In the genomic region with DNA sequence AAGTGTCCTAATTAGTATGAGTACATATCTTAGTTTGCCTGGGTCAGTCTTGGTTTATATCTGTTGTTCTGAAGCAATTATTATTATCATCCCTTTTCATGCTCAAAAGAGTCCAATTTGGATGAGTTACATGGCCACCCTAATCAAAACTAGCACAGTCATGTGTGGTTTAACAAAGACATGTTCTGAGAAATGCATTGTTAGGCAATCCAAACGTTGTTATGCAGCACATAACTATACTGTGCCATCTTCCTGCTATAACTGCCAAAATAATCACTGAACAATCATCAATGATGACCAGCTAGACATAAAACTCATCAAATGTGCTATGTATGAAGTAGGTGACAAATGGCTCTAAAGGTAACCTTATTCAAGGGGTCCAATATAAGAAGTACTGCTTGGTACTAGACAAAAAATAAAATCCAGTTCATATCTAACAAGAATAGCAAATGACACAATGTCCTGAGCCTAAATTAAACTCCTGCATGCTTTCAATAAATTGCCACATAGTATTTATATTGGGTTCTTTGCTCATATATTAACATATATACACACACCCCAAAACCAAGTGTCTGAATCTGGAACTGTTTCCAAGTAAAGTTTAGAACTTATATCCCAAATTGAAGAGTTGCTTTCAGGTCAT, we compare ENCODE assay signal across 15 cellular contexts. TPM values are rescaled to one million over a fixed set of nuclear protein-coding genes. Genes with fewer than 3 reads are reported as not detected.
DNase-seq lines count a peak whose midpoint lies in the region; ATAC-seq, FAIRE-seq and TF ChIP-seq lines count a peak whose summit lies in the region.
"Had no signal": no experiment of that assay in that cellular context is flagged by ENCODE, and none has a peak within 500 bp of the region (broad histone marks: within the 10 kb centered on the region; RNA-seq: fewer than 3 reads in every experiment).

No MANE protein-coding gene starts in this region.

- TF ChIP-seq POLR2A in IMR-90 (IDR thresholded peaks at IDR 0.05; ENCODE audit: low read depth, low read length): no peak

- H3K56ac ChIP-seq in IMR-90 (ENCODE audit: extremely low read depth, insufficient read depth, low read length): no peak overlapping the region

- H3K4me2 ChIP-seq in IMR-90 (ENCODE audit: low read depth, low read length): peak overlapping the region; percentile 33; the same call in 1 of the 2 replicates

- in situ Hi-C loops in IMR-90 (cut with MboI; ENCODE audit: low sequenced_read_pairs): no loop called here

- H2AK5ac ChIP-seq in IMR-90 (ENCODE audit: low read depth, low read length): no peak overlapping the region

- no CpG with 5 or more reads among the region's 1 CpG for WGBS in IMR-90 (ENCODE audit: extremely low coverage in 2 of 2, insufficient read length in 1 of 2), 2 experiments

- H3K9ac ChIP-seq in IMR-90 (ENCODE audit: low read depth, low read length): no peak overlapping the region; the same call in 1 of the 2 replicates

- no peak for TF ChIP-seq CTCF in IMR-90 (conservative IDR thresholded peaks at IDR 0.05; ENCODE audit: low read depth, low read length)
- no peak for TF ChIP-seq CTCF in bronchial epithelial cell (IDR thresholded peaks at IDR 0.05; ENCODE audit: insufficient read depth, low read length, severe bottlenecking)
- TF ChIP-seq CTCF in osteocyte (IDR thresholded peaks at IDR 0.05): no peak

- dilution Hi-C loops in IMR-90 (cut with HindIII; ENCODE audit: low sequenced_read_pairs, unreplicated experiment): no loop called here

- H3K36me3 Mint-ChIP-seq in CD8-positive, alpha-beta memory T cell: peaks cover 0 to 47% (median 9%) of the 10 kb centered on the region in 3 donors
- H3K36me3 Mint-ChIP-seq in naive thymus-derived CD8-positive, alpha-beta T cell: peaks cover 0 to 45% (median 14%) of the 10 kb centered on the region in 3 donors
- peaks cover 10% of the 10 kb centered on the region for H3K36me3 Mint-ChIP-seq in osteocyte (ENCODE audit: unreplicated experiment)

- H3K4me3 Mint-ChIP-seq in CD8-positive, alpha-beta memory T cell: peak overlapping the region in 4 of 7 donors; percentile 1 to 29 (median 12)
- peak overlapping the region in 5 of 10 donors; percentile 13 to 31 (median 19) for H3K4me3 Mint-ChIP-seq in naive thymus-derived CD8-positive, alpha-beta T cell
- H3K4me3 Mint-ChIP-seq in osteocyte (ENCODE audit: unreplicated experiment): no peak overlapping the region

- peaks cover 59 to 82% (median 79%) of the 10 kb centered on the region in 3 donors for H3K4me1 Mint-ChIP-seq in CD8-positive, alpha-beta memory T cell
- peaks cover 28 to 65% (median 59%) of the 10 kb centered on the region in 4 donors for H3K4me1 Mint-ChIP-seq in naive thymus-derived CD8-positive, alpha-beta T cell
- H3K4me1 Mint-ChIP-seq in osteocyte (ENCODE audit: unreplicated experiment): peaks cover 14% of the 10 kb centered on the region

- no peak overlapping the region for H2AK9ac ChIP-seq in IMR-90 (replicated peaks; ENCODE audit: low read depth, low read length, poor library complexity)

- H4K20me1 ChIP-seq in IMR-90 (ENCODE audit: insufficient read depth, low read length): peaks cover 11% of the 10 kb centered on the region

- TF ChIP-seq RAD21 in IMR-90 (IDR thresholded peaks at IDR 0.05; ENCODE audit: low read length): no peak

- peaks cover 21% of the 10 kb centered on the region for H3K36me3 ChIP-seq in CD8-positive, alpha-beta memory T cell (ENCODE audit: insufficient read depth, low read length)
- H3K36me3 ChIP-seq in IMR-90 (ENCODE audit: control insufficient read depth, insufficient read depth, low read length) (no peaks in the 10 kb centered on the region; the same call in 1 of the 2 replicates), bronchial epithelial cell (ENCODE audit: control insufficient read depth, insufficient read depth, low read length) (peaks cover 6% of the 10 kb centered on the region)
- peaks cover 25% of the 10 kb centered on the region for H3K36me3 ChIP-seq in effector memory CD4-positive, alpha-beta T cell (ENCODE audit: control insufficient read depth, insufficient read depth, low read length)

- H4K91ac ChIP-seq in IMR-90 (ENCODE audit: insufficient read depth, low read depth, low read length): no peak overlapping the region

- no peak overlapping the region for H2AFZ ChIP-seq in IMR-90 (replicated peaks; ENCODE audit: low read length, poor library complexity)

- H3K4me1 ChIP-seq in CD8-positive, alpha-beta memory T cell (ENCODE audit: insufficient read depth, low read length): peaks cover 36% of the 10 kb centered on the region
- H3K4me1 ChIP-seq in IMR-90 (ENCODE audit: control insufficient read depth, insufficient read depth, low read length): peaks cover 6% of the 10 kb centered on the region
- H3K4me1 ChIP-seq in effector memory CD4-positive, alpha-beta T cell (ENCODE audit: control insufficient read depth, insufficient read depth, low read length, poor library complexity, severe bottlenecking): peaks cover 8% of the 10 kb centered on the region

- no peak overlapping the region for H2BK5ac ChIP-seq in IMR-90 (ENCODE audit: low read depth, low read length, poor library complexity, severe bottlenecking)

- BruUV-seq in IMR-90 (replicated peaks; lab: Mats Ljungman, UMichigan): no TSS peak

- H3K27ac Mint-ChIP-seq in CD8-positive, alpha-beta memory T cell: peak overlapping the region in 4 of 8 donors; percentile 14 to 70 (median 44)
- peak overlapping the region in 8 of 10 donors; percentile 32 to 76 (median 52) for H3K27ac Mint-ChIP-seq in naive thymus-derived CD8-positive, alpha-beta T cell
- H3K27ac Mint-ChIP-seq in osteocyte (ENCODE audit: unreplicated experiment): no peak overlapping the region

- H3K9me3 ChIP-seq in CD8-positive, alpha-beta memory T cell (ENCODE audit: low read length): no peaks in the 10 kb centered on the region
- no peaks in the 10 kb centered on the region for H3K9me3 ChIP-seq in IMR-90 (ENCODE audit: control insufficient read depth, insufficient read depth, low read length)
- no peaks in the 10 kb centered on the region for H3K9me3 ChIP-seq in effector memory CD4-positive, alpha-beta T cell (ENCODE audit: control insufficient read depth, low read length)

- no peak overlapping the region for H3K27ac ChIP-seq in CD8-positive, alpha-beta memory T cell (ENCODE audit: low read depth, low read length)
- H3K27ac ChIP-seq in IMR-90 (ENCODE audit: insufficient read depth, low read length): no peak overlapping the region
- H3K27ac ChIP-seq in effector memory CD4-positive, alpha-beta T cell (ENCODE audit: insufficient read depth, low read length, poor library complexity, severe bottlenecking): no peak overlapping the region
- H3K27ac ChIP-seq in caudate nucleus (ENCODE audit: low read depth, low read length): no peak overlapping the region
- H3K27ac ChIP-seq: epithelial cell of prostate had no signal

- no peak overlapping the region for H3K4ac ChIP-seq in IMR-90 (ENCODE audit: low read depth, low read length)

- H3K23ac ChIP-seq in IMR-90 (ENCODE audit: low read depth, low read length): no peak overlapping the region

- H2BK120ac ChIP-seq in IMR-90 (ENCODE audit: low read depth, low read length): no peak overlapping the region

- no peak overlapping the region for H4K8ac ChIP-seq in IMR-90 (ENCODE audit: low read depth in 2 of 2, low read length in 2 of 2)

- CTCF ChIA-PET in CD8-positive, alpha-beta memory T cell (lab: Charles Lee): no interaction called here
- CTCF ChIA-PET in IMR-90 (lab: Yijun Ruan, JAX): no interaction called here

- ATAC-seq in IMR-90 (ENCODE audit: low read depth) (peak; percentile 16; the same call in 1 of the 2 replicates), HG03097 (IDR thresholded peaks at IDR 0.05; ENCODE audit: low FRiP score, unreplicated experiment) (no peak)
- peak in 1 of 2 donors; percentile 18 for ATAC-seq in naive thymus-derived CD8-positive, alpha-beta T cell

- H3K79me1 ChIP-seq in IMR-90 (ENCODE audit: low read depth in 1 of 2, low read length in 2 of 2): peaks cover 9 to 22% of the 10 kb centered on the region in 2 experiments

- peak; percentile 68 for FAIRE-seq in bronchial epithelial cell (lab: Jason Lieb, UNC)
- FAIRE-seq: H1 had no signal

- no peak overlapping the region for H3K4me3 ChIP-seq in CD8-positive, alpha-beta memory T cell (ENCODE audit: low read length)
- no peak overlapping the region for H3K4me3 ChIP-seq in IMR-90 (ENCODE audit: insufficient read depth, low read depth, low read length)
- H3K4me3 ChIP-seq in bronchial epithelial cell (ENCODE audit: low read depth, low read length): no peak overlapping the region
- H3K4me3 ChIP-seq in effector memory CD4-positive, alpha-beta T cell (ENCODE audit: insufficient read depth, low read depth, low read length, poor library complexity, severe bottlenecking): no peak overlapping the region

- H3K27me3 Mint-ChIP-seq in CD8-positive, alpha-beta memory T cell: no peaks in the 10 kb centered on the region
- no peaks in the 10 kb centered on the region for H3K27me3 Mint-ChIP-seq in naive thymus-derived CD8-positive, alpha-beta T cell
- no peaks in the 10 kb centered on the region for H3K27me3 Mint-ChIP-seq in osteocyte (ENCODE audit: unreplicated experiment)

- no peak overlapping the region for H4K5ac ChIP-seq in IMR-90 (ENCODE audit: low read depth, low read length)

- H3K14ac ChIP-seq in IMR-90 (replicated peaks; ENCODE audit: low read depth, low read length): no peak overlapping the region

- no peaks in the 10 kb centered on the region for H3K27me3 ChIP-seq in CD8-positive, alpha-beta memory T cell (ENCODE audit: insufficient read depth, low read length, poor library complexity, severe bottlenecking)
- no peaks in the 10 kb centered on the region for H3K27me3 ChIP-seq in IMR-90 (ENCODE audit: control insufficient read depth, insufficient read depth, low read length)
- H3K27me3 ChIP-seq in bronchial epithelial cell (ENCODE audit: control insufficient read depth, insufficient read depth, low read length): no peaks in the 10 kb centered on the region
- H3K27me3 ChIP-seq in effector memory CD4-positive, alpha-beta T cell (replicated peaks; ENCODE audit: control insufficient read depth, insufficient read depth, low read length, poor library complexity, severe bottlenecking): no peaks in the 10 kb centered on the region

- no peak for DNase-seq in CD8-positive, alpha-beta memory T cell
- DNase-seq in IMR-90 (peak; percentile 9), bronchial epithelial cell (ENCODE audit: low read depth) (peak; percentile 35), caudate nucleus (lab: John Stamatoyannopoulos, UW) (no peak), osteocyte (ENCODE audit: extremely low spot score, unreplicated experiment) (no peak)
- DNase-seq in naive thymus-derived CD8-positive, alpha-beta T cell: no peak
- DNase-seq in effector memory CD4-positive, alpha-beta T cell: no peak
- DNase-seq: activated CD8-positive, alpha-beta memory T cell treated with anti-CD3 and anti-CD28 coated beads for 24 hours; amniotic stem cell; NCI-H2081 treated with DMSO at 0.1 percent for 48 hours; nucleus accumbens; stimulated activated CD4-positive, alpha-beta T cell treated with anti-CD3 and anti-CD28 coated beads, Interleukin-2, amount 100 ng/mL, for 48 hours had no signal

- no peak overlapping the region for H2BK20ac ChIP-seq in IMR-90 (ENCODE audit: low read depth, low read length)

- intact Hi-C loops in IMR-90 (cut with micrococcal nuclease): loop anchor here (2.0 to 5.0 kb wide), 2 partner anchors 16 to 40 kb away; partner anchors contain the start of gene CNOT6L

- H3K9me1 ChIP-seq in IMR-90 (ENCODE audit: insufficient read depth, low read length): no peaks in the 10 kb centered on the region

- H3K9me3 Mint-ChIP-seq in CD8-positive, alpha-beta memory T cell: no peaks in the 10 kb centered on the region
- H3K9me3 Mint-ChIP-seq in naive thymus-derived CD8-positive, alpha-beta T cell: no peaks in the 10 kb centered on the region
- H3K9me3 Mint-ChIP-seq in osteocyte (ENCODE audit: unreplicated experiment): no peaks in the 10 kb centered on the region

- H3K18ac ChIP-seq in IMR-90 (ENCODE audit: low read depth, low read length): peak overlapping the region; percentile 48; the same call in 1 of the 2 replicates

- POLR2A ChIA-PET in CD8-positive, alpha-beta memory T cell (lab: Charles Lee): no interaction called here
- POLR2A ChIA-PET in IMR-90 (lab: Charles Lee; ENCODE audit: unreplicated experiment): no interaction called here
- POLR2A ChIA-PET in naive thymus-derived CD8-positive, alpha-beta T cell (lab: Charles Lee): interaction anchor here (1.6 kb wide), 1 partner anchor 36 kb away, joined by 3 read pairs; no protein-coding TSS in a partner anchor

- no peak overlapping the region for H2BK15ac ChIP-seq in IMR-90 (ENCODE audit: low read depth, low read length)

RNA-seq across cellular contexts. Expression of gene CNOT6L, which starts 41.9 kb away (rescaled TPM):
- 100 to 1,000 TPM in 1 of 2 experiments, 10 to 100 TPM in 1; 96.5 to 100 TPM for total RNA-seq in CD8-positive, alpha-beta memory T cell
- polyA plus RNA-seq in CD8-positive, alpha-beta memory T cell: 45.2 TPM
- total RNA-seq in IMR-90 (2012; rRNA removed): 14.4 and 21.1 TPM in 2 replicates
- polyA plus RNA-seq in IMR-90 (2012; rRNA removed): 3.2 and 3.5 TPM in 2 replicates
- polyA plus RNA-seq in IMR-90 (2012; cell fraction: cytosol; rRNA removed): 0.92 and 3.7 TPM in 2 replicates
- polyA plus RNA-seq in IMR-90 (2012; cell fraction: nucleus; rRNA removed; ENCODE audit: low replicate concordance): 0.90 and 5.5 TPM in 2 replicates
- 15.0 and 16.3 TPM in 2 replicates for total RNA-seq in bronchial epithelial cell
- total RNA-seq in naive thymus-derived CD8-positive, alpha-beta T cell: 100 to 1,000 TPM; 227 to 231 TPM
- polyA plus RNA-seq in naive thymus-derived CD8-positive, alpha-beta T cell: 10 to 100 TPM; 58.3 to 61.5 (median 60.2) TPM
- 28.6 and 28.9 TPM in 2 replicates for total RNA-seq in osteocyte

Comparison
In these comparisons a context has a peak if more than half of its experiments do, and no peak if none do; other contexts are left out.
1. DNase-seq: peak in IMR-90 (single experiment) and bronchial epithelial cell (single experiment); none in CD8-positive, alpha-beta memory T cell (0 of 5), naive thymus-derived CD8-positive, alpha-beta T cell (0 of 10), effector memory CD4-positive, alpha-beta T cell (0 of 3), caudate nucleus (0 of 61) and osteocyte (single experiment).